ENCODE assay signal across 1 cellular context in the genomic region with DNA sequence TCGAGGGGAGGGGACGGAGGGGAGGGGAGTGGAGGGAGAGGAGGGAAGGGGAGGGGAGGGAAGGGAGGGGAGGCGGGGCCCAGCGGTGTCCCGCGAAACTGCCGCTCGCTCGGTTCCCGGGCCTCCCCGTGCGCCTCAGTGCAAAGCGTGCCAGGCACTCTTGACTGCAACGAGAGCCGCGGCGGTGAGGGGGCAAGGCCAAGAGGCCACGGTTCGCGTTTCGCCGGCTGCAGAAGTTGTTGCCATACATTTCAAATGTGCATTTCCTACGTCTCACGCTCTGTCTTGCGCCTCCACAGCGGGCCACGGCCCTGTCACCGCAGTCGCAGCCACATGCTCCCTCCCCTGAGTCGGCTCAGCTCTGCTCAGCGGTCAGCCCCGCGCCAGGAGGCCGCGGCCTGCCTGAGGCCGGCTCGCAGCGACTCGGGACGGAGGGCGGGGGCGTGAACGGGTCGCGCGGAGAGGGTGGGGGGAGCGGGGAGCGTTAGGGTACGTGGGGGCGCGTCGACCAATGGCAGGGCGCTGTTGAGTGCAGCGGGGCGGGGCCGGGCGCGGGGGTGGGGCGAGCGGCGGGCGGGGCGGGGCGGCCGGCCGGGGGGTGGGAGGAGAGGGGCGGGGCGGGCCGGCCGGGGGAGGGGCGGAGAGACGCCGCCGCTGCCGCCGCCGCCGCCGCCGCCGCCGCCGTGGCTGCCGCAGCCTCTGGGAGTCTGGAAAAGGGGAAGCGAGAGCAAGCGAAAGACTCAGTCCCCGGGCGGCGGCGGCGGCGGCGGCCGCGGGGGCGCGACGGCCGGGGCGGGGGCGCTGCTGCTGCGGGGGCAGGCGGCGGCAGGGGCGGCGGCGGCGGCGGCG.
TF ChIP-seq lines count a peak whose summit lies in the region.

PPP2R5C (plus strand) TSS at position 678 of the 849 bp plus-strand sequence. CDS start 185 bp downstream, outside the sequence.

TF ChIP-seq in K562, 482 proteins besides CTCF, POLR2A, EP300 and RAD21 (continued from another document and continues in another):
- TF ChIP-seq, protein P1, sequence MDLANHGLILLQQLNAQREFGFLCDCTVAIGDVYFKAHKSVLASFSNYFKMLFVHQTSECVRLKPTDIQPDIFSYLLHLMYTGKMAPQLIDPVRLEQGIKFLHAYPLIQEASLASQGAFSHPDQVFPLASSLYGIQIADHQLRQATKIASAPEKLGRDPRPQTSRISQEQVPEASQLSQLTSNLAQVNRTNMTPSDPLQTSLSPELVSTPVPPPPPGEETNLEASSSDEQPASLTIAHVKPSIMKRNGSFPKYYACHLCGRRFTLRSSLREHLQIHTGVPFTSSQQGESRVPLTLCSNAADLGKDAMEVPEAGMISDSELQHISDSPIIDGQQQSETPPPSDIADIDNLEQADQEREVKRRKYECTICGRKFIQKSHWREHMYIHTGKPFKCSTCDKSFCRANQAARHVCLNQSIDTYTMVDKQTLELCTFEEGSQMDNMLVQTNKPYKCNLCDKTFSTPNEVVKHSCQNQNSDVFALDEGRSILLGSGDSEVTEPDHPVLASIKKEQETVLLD (IDR thresholded peaks at IDR 0.05), result no peak
- TF ChIP-seq, protein P2, sequence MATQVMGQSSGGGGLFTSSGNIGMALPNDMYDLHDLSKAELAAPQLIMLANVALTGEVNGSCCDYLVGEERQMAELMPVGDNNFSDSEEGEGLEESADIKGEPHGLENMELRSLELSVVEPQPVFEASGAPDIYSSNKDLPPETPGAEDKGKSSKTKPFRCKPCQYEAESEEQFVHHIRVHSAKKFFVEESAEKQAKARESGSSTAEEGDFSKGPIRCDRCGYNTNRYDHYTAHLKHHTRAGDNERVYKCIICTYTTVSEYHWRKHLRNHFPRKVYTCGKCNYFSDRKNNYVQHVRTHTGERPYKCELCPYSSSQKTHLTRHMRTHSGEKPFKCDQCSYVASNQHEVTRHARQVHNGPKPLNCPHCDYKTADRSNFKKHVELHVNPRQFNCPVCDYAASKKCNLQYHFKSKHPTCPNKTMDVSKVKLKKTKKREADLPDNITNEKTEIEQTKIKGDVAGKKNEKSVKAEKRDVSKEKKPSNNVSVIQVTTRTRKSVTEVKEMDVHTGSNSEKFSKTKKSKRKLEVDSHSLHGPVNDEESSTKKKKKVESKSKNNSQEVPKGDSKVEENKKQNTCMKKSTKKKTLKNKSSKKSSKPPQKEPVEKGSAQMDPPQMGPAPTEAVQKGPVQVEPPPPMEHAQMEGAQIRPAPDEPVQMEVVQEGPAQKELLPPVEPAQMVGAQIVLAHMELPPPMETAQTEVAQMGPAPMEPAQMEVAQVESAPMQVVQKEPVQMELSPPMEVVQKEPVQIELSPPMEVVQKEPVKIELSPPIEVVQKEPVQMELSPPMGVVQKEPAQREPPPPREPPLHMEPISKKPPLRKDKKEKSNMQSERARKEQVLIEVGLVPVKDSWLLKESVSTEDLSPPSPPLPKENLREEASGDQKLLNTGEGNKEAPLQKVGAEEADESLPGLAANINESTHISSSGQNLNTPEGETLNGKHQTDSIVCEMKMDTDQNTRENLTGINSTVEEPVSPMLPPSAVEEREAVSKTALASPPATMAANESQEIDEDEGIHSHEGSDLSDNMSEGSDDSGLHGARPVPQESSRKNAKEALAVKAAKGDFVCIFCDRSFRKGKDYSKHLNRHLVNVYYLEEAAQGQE (CRISPR knock-in tag; IDR thresholded peaks at IDR 0.05; ENCODE audit: low read depth), result 0 out of 2 replicates have a peak, but pooled peaks have one; percentile 40
- TF ChIP-seq, protein P3, sequence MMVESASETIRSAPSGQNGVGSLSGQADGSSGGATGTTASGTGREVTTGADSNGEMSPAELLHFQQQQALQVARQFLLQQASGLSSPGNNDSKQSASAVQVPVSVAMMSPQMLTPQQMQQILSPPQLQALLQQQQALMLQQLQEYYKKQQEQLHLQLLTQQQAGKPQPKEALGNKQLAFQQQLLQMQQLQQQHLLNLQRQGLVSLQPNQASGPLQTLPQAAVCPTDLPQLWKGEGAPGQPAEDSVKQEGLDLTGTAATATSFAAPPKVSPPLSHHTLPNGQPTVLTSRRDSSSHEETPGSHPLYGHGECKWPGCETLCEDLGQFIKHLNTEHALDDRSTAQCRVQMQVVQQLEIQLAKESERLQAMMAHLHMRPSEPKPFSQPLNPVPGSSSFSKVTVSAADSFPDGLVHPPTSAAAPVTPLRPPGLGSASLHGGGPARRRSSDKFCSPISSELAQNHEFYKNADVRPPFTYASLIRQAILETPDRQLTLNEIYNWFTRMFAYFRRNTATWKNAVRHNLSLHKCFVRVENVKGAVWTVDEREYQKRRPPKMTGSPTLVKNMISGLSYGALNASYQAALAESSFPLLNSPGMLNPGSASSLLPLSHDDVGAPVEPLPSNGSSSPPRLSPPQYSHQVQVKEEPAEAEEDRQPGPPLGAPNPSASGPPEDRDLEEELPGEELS (CRISPR knock-in tag; IDR thresholded peaks at IDR 0.05; ENCODE audit: borderline replicate concordance), result peak; percentile 47; the same call in 1 of the 2 replicates
- TF ChIP-seq TSHZ1 (CRISPR knock-in tag; IDR thresholded peaks at IDR 0.05) (no peak), SMARCE1 (IDR thresholded peaks at IDR 0.05) (0 out of 2 replicates have a peak, but pooled peaks have one; percentile 25), ESRRB (CRISPR knock-in tag; IDR thresholded peaks at IDR 0.05; ENCODE audit: borderline replicate concordance) (no peak), POLR2G (IDR thresholded peaks at IDR 0.05; ENCODE audit: low read depth, low read length) (peak; percentile 87), DPF2 (IDR thresholded peaks at IDR 0.05) (peak; percentile 52; the same call in 1 of the 2 replicates), MLX (CRISPR knock-in tag; conservative IDR thresholded peaks at IDR 0.05) (no peak), SETDB1 (IDR thresholded peaks at IDR 0.05; ENCODE audit: low read length) (no peak), TRIM25 (IDR thresholded peaks at IDR 0.05; ENCODE audit: borderline replicate concordance) (no peak), RBM22 (IDR thresholded peaks at IDR 0.05; ENCODE audit: low read depth, low read length, poor library complexity, severe bottlenecking) (no peak), MEF2D (tag; conservative IDR thresholded peaks at IDR 0.05; ENCODE audit: low read depth) (no peak), CCNT2 (IDR thresholded peaks at IDR 0.05; ENCODE audit: borderline replicate concordance, extremely low read depth, insufficient read length, low read depth, low read length) (peak; percentile 55), EGR1 (conservative IDR thresholded peaks at IDR 0.05) (peak; percentile 82), MBD2 (IDR thresholded peaks at IDR 0.05; ENCODE audit: borderline replicate concordance, low read depth) (peak; percentile 37; the same call in 1 of the 2 replicates), CHD4 (IDR thresholded peaks at IDR 0.05; ENCODE audit: insufficient read depth, insufficient replicate concordance, low read depth, low read length, poor library complexity, severe bottlenecking) (no peak), POLR2B (IDR thresholded peaks at IDR 0.05; ENCODE audit: low read depth, partially characterized antibody) (peak; percentile 85), GABPB1 (CRISPR knock-in tag; IDR thresholded peaks at IDR 0.05) (peak; percentile 54), ZNF311 (CRISPR knock-in tag; IDR thresholded peaks at IDR 0.05) (no peak), RUNX1 (IDR thresholded peaks at IDR 0.05; ENCODE audit: low read depth) (no peak), PML (IDR thresholded peaks at IDR 0.05; ENCODE audit: low read length) (peak; percentile 73), TAF9B (IDR thresholded peaks at IDR 0.05; ENCODE audit: partially characterized antibody) (peak; percentile 61), LEF1 (IDR thresholded peaks at IDR 0.05) (0 out of 2 replicates have a peak, but pooled peaks have one; percentile 17), ERF (CRISPR knock-in tag; IDR thresholded peaks at IDR 0.05) (0 out of 2 replicates have a peak, but pooled peaks have one; percentile 48), NBN (IDR thresholded peaks at IDR 0.05; ENCODE audit: low read depth) (no peak), SAFB (IDR thresholded peaks at IDR 0.05; ENCODE audit: borderline replicate concordance, low read depth, low read length) (no peak), MTA3 (IDR thresholded peaks at IDR 0.05; ENCODE audit: borderline replicate concordance) (peak; percentile 50; the same call in 1 of the 2 replicates), CREBBP (IDR thresholded peaks at IDR 0.05; ENCODE audit: low read depth, low read length) (no peak), MYC (IDR thresholded peaks at IDR 0.05; ENCODE audit: low read depth, low read length) (peak; percentile 62; the same call in 1 of the 2 replicates), MYC (CRISPR knock-in tag; IDR thresholded peaks at IDR 0.05; ENCODE audit: borderline replicate concordance, low read depth) (no peak; the same call in 1 of the 2 replicates), L3MBTL2 (IDR thresholded peaks at IDR 0.05) (peak; percentile 75), THAP12 (CRISPR knock-in tag; IDR thresholded peaks at IDR 0.05) (peak; percentile 83), SNIP1 (IDR thresholded peaks at IDR 0.05; ENCODE audit: low read depth) (no peak), CSDE1 (IDR thresholded peaks at IDR 0.05) (no peak), PHTF2 (CRISPR knock-in tag; IDR thresholded peaks at IDR 0.05) (no peak), KDM4B (IDR thresholded peaks at IDR 0.05; ENCODE audit: borderline replicate concordance in 2 of 2, low read depth in 1 of 2) (0 out of 4 replicates have a peak, but pooled peaks of 1 of the 2 experiments have one; percentile 30), E2F3 (CRISPR knock-in tag; IDR thresholded peaks at IDR 0.05) (0 out of 2 replicates have a peak, but pooled peaks have one; percentile 27), SAP30 (IDR thresholded peaks at IDR 0.05; ENCODE audit: borderline replicate concordance, insufficient read depth, low read depth, low read length, poor library complexity, severe bottlenecking) (peak; percentile 76), NRF1 (conservative IDR thresholded peaks at IDR 0.05 in 1 of 2, IDR thresholded peaks at IDR 0.05 in 1 of 2) (peak; percentile 50 to 60), KDM5B (IDR thresholded peaks at IDR 0.05; ENCODE audit: insufficient replicate concordance, low read depth, low read length) (peak; percentile 82), FOXJ2 (tag; IDR thresholded peaks at IDR 0.05) (0 out of 2 replicates have a peak, but pooled peaks have one; percentile 39)
- TF ChIP-seq, protein P4, sequence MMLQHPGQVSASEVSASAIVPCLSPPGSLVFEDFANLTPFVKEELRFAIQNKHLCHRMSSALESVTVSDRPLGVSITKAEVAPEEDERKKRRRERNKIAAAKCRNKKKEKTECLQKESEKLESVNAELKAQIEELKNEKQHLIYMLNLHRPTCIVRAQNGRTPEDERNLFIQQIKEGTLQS (IDR thresholded peaks at IDR 0.05), result no peak
- TF ChIP-seq, protein P4 (CRISPR knock-in tag; conservative IDR thresholded peaks at IDR 0.05), result no peak
